Comparison of ENCODE assay signal across 22 cellular contexts in the genomic region with DNA sequence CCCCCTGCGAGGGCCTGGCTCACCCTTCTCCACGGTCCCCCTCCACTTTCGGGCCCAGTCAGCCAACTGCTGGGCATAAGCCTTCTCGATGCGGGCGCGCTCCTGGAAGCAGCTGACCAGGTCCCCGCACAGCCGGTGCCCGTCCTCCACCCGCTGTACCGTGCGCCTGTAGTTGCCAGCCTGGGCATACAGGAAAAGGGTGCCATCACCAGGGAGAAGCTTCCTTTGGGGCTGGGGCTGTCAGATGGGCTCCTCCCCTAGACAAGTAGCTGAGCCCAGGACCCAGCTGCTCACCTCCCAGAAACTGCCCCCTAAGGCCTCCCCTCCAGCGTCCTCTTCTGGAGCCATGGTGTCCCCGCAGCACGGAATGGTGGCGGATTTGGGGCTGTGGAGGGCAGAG. TPM values are rescaled to one million over a fixed set of nuclear protein-coding genes. Genes with fewer than 3 reads are reported as not detected.
"Had no signal": no experiment of that assay in that cellular context is flagged by ENCODE, and none has a peak within 500 bp of the region (broad histone marks: within the 10 kb centered on the region; RNA-seq: fewer than 3 reads in every experiment).

No MANE protein-coding gene starts in this region.

- DNase-seq: activated CD4-positive, alpha-beta memory T cell treated with anti-CD3 and anti-CD28 coated beads for 36 hours; activated CD4-positive, alpha-beta T cell treated with anti-CD3 and anti-CD28 coated beads for 48 hours; activated CD4-positive, CD25-positive, alpha-beta regulatory T cell; activated effector memory CD4-positive, alpha-beta T cell treated with Interleukin-2 at 50 U/mL for 16 hours; activated naive CD4-positive, alpha-beta T cell treated with anti-CD3 and anti-CD28 coated beads, Interleukin-2, amount 10 ng/mL, durations not matched to agents 7 days and 5 days; activated T-cell treated with anti-CD3 and anti-CD28 coated beads, Interleukin-2, amount 50 U/mL, for 48 hours; cortex of kidney; endodermal cell; esophagus squamous epithelium; head of caudate nucleus; islet precursor cell; left colon; lower lobe of right lung; naive B cell; occipital lobe; small intestine; stimulated activated CD4-positive, alpha-beta T cell treated with anti-CD3 and anti-CD28 coated beads, Interleukin-2, amount 100 ng/mL, for 24 hours; T1000 had no signal

- H3K4me3 ChIP-seq: esophagus squamous epithelium, gastroesophageal sphincter, lower lobe of right lung, thoracic aorta had no signal

- H3K9me3 ChIP-seq: esophagus squamous epithelium, gastroesophageal sphincter, lower lobe of right lung, thoracic aorta had no signal

- H3K27ac ChIP-seq: lower lobe of right lung, thoracic aorta had no signal

- H3K27me3 ChIP-seq: gastroesophageal sphincter had no signal

- ATAC-seq: gastroesophageal sphincter; left colon; lower lobe of right lung; stimulated activated effector memory CD8-positive, alpha-beta T cell treated with anti-CD3 and anti-CD28 coated beads, Interleukin-12 subunit alpha, Interleukin-12 subunit beta, amount 100 ng/mL, for 72 hours had no signal

RNA-seq across cellular contexts. Expression of gene PACSIN3, which starts 3.9 kb away (rescaled TPM):
- polyA plus RNA-seq: neural cell had no signal
